Comparison of ENCODE assay signal across 22 cellular contexts in genomic region chr1:21355956-21356355, GRCh38.
DNase-seq lines count a peak whose midpoint lies in the region; ATAC-seq, FAIRE-seq and TF ChIP-seq lines count a peak whose summit lies in the region.
"Had no signal": no experiment of that assay in that cellular context is flagged by ENCODE, and none has a peak within 500 bp of the region (broad histone marks: within the 10 kb centered on the region; RNA-seq: fewer than 3 reads in every experiment).

No MANE protein-coding gene starts in this region.

- H3K9ac ChIP-seq in GM12878 (ENCODE audit: control insufficient read depth, insufficient read depth, low read length), result no peak overlapping the region

- no peaks in the 10 kb centered on the region for H3K4me1 Mint-ChIP-seq in activated T-cell treated with anti-CD3 and anti-CD28 coated beads, Interleukin-2, amount 50 U/mL, for 4 hours (ENCODE audit: low read depth)
- no peaks in the 10 kb centered on the region for H3K4me1 Mint-ChIP-seq in stimulated activated effector memory CD8-positive, alpha-beta T cell treated with anti-CD3 and anti-CD28 coated beads, Interleukin-12 subunit alpha, Interleukin-12 subunit beta, amount 100 ng/mL, for 72 hours

- no peak overlapping the region for H3K4me3 ChIP-seq in GM12878
- H3K4me3 ChIP-seq: right lobe of liver, SK-N-MC, tibial nerve had no signal

- in situ Hi-C loops in GM12878 (cut with MboI), result no loop called here

- RAD21 ChIA-PET in GM12878 (lab: Charles Lee; ENCODE audit: unreplicated experiment), result interaction anchor here (1.2 kb wide), 1 partner anchor 13 kb away, joined by 3 read pairs; no protein-coding TSS in a partner anchor

- DNase-seq in activated T-cell treated with anti-CD3 and anti-CD28 coated beads, Interleukin-2, amount 50 U/mL, for 4 hours, result no peak
- DNase-seq in activated T-cell treated with anti-CD3 and anti-CD28 coated beads for 4 hours (no peak), LoVo (ENCODE audit: low spot score) (peak; percentile 24), GM12878 (ENCODE audit: low read depth, low spot score) (no peak), dedifferentiated amniotic fluid mesenchymal stem cell (ENCODE audit: extremely low spot score) (no peak), NCI-H2029 (lab: John Stamatoyannopoulos, UW) (no peak), HTR-8/SVneo (ENCODE audit: insufficient read length, low spot score) (no peak)
- no peak for DNase-seq in stimulated activated effector memory CD8-positive, alpha-beta T cell treated with anti-CD3 and anti-CD28 coated beads, Interleukin-12 subunit alpha, Interleukin-12 subunit beta, amount 100 ng/mL, for 72 hours (ENCODE audit: low spot score in 2 of 2)
- DNase-seq: activated gamma-delta T cell; effector memory CD8-positive, alpha-beta T cell; GF-D8; KG1; naive thymus-derived CD8-positive, alpha-beta T cell; NCI-H2029 treated with DMSO at 0.1 percent for 48 hours; NCI-H446; right lobe of liver; stimulated activated naive CD4-positive, alpha-beta T cell had no signal

- WGBS in GM12878 (ENCODE audit: insufficient coverage, insufficient replicate concordance, low lambda C conversion rate, missing lambda C conversion rate), result 49% methylated on average over 6 of the region's 6 CpGs

- no peak for TF ChIP-seq EP300 in GM12878 (IDR thresholded peaks at IDR 0.05; ENCODE audit: borderline replicate concordance in 1 of 2, control insufficient read depth in 1 of 2, low read depth in 2 of 2, low read length in 2 of 2)

- intact Hi-C loops in GM12878 (cut with micrococcal nuclease; ENCODE audit: unreplicated experiment), result no loop called here

- H3K36me3 ChIP-seq in GM12878 (ENCODE audit: control insufficient read depth in 2 of 2, insufficient read depth in 2 of 2, low read length in 1 of 2), result no peaks in the 10 kb centered on the region
- H3K36me3 ChIP-seq: right lobe of liver, tibial nerve had no signal

- POLR2A ChIA-PET in GM12878 (lab: Charles Lee), result interaction anchor here (0.7 kb wide), 1 partner anchor 101 kb away, joined by 3 read pairs; no protein-coding TSS in a partner anchor

- no peak for TF ChIP-seq RAD21 in GM12878 (IDR thresholded peaks at IDR 0.05; ENCODE audit: insufficient read depth, low read depth, low read length)

- H3K27ac ChIP-seq in GM12878 (ENCODE audit: control insufficient read depth, insufficient read depth), result no peak overlapping the region
- H3K27ac ChIP-seq: C4-2B, right lobe of liver, SK-N-MC, tibial nerve, VCaP had no signal

- BruUV-seq in GM12878 (replicated peaks; lab: Mats Ljungman, UMichigan), result no TSS peak

- no peak for TF ChIP-seq CTCF in GM12878 (IDR thresholded peaks at IDR 0.05 in 2 of 3, conservative IDR thresholded peaks at IDR 0.05 in 1 of 3; ENCODE audit: control insufficient read depth in 2 of 3, extremely low read depth in 1 of 3, insufficient read depth in 1 of 3, low read depth in 3 of 3, low read length in 3 of 3)

- no peaks in the 10 kb centered on the region for H3K27me3 Mint-ChIP-seq in activated T-cell treated with anti-CD3 and anti-CD28 coated beads, Interleukin-2, amount 50 U/mL, for 4 hours (ENCODE audit: low read depth)
- H3K27me3 Mint-ChIP-seq: effector memory CD8-positive, alpha-beta T cell; naive thymus-derived CD8-positive, alpha-beta T cell had no signal

- CTCF ChIA-PET in GM12878 (lab: Yijun Ruan, JAX), result interaction anchor here (0.6 to 0.9 kb wide), 2 partner anchors 55 to 1376 kb away, joined by 3 read pairs; no protein-coding TSS in a partner anchor

- no peak for TF ChIP-seq POLR2A in GM12878 (IDR thresholded peaks at IDR 0.05; ENCODE audit: low read depth, low read length)

- no peaks in the 10 kb centered on the region for H3K9me3 ChIP-seq in GM12878 (replicated peaks; ENCODE audit: control insufficient read depth, insufficient read depth, low read length)
- H3K9me3 ChIP-seq: right lobe of liver, tibial nerve had no signal

- H3K9me3 Mint-ChIP-seq in activated T-cell treated with anti-CD3 and anti-CD28 coated beads, Interleukin-2, amount 50 U/mL, for 4 hours, result no peaks in the 10 kb centered on the region
- H3K9me3 Mint-ChIP-seq in stimulated activated effector memory CD8-positive, alpha-beta T cell treated with anti-CD3 and anti-CD28 coated beads, Interleukin-12 subunit alpha, Interleukin-12 subunit beta, amount 100 ng/mL, for 72 hours, result no peaks in the 10 kb centered on the region
- H3K9me3 Mint-ChIP-seq: effector memory CD8-positive, alpha-beta T cell; naive thymus-derived CD8-positive, alpha-beta T cell had no signal

- H3K27ac Mint-ChIP-seq in stimulated activated effector memory CD8-positive, alpha-beta T cell treated with anti-CD3 and anti-CD28 coated beads, Interleukin-12 subunit alpha, Interleukin-12 subunit beta, amount 100 ng/mL, for 72 hours, result peak overlapping the region; percentile 17
- H3K27ac Mint-ChIP-seq: effector memory CD8-positive, alpha-beta T cell had no signal

- no peaks in the 10 kb centered on the region for H3K36me3 Mint-ChIP-seq in activated T-cell treated with anti-CD3 and anti-CD28 coated beads, Interleukin-2, amount 50 U/mL, for 4 hours (ENCODE audit: insufficient read depth)
- H3K36me3 Mint-ChIP-seq in stimulated activated effector memory CD8-positive, alpha-beta T cell treated with anti-CD3 and anti-CD28 coated beads, Interleukin-12 subunit alpha, Interleukin-12 subunit beta, amount 100 ng/mL, for 72 hours, result no peaks in the 10 kb centered on the region
- H3K36me3 Mint-ChIP-seq: naive thymus-derived CD8-positive, alpha-beta T cell had no signal

- no peaks in the 10 kb centered on the region for H3K27me3 ChIP-seq in GM12878 (replicated peaks in 1 of 2; ENCODE audit: control insufficient read depth in 2 of 2, insufficient read depth in 2 of 2, low read length in 1 of 2)
- H3K27me3 ChIP-seq: right lobe of liver, tibial nerve had no signal

- H3K4me1 ChIP-seq in GM12878 (ENCODE audit: control insufficient read depth, insufficient read depth, low read length), result no peaks in the 10 kb centered on the region
- H3K4me1 ChIP-seq: right lobe of liver, tibial nerve had no signal

- SMC1A ChIA-PET in GM12878 (lab: Charles Lee; ENCODE audit: uncharacterized antibody, unreplicated experiment), result interaction anchor here (1.5 kb wide), 1 partner anchor 12 kb away, joined by 6 read pairs; no protein-coding TSS in a partner anchor

- no peak overlapping the region for H3K4me3 Mint-ChIP-seq in activated T-cell treated with anti-CD3 and anti-CD28 coated beads, Interleukin-2, amount 50 U/mL, for 4 hours
- no peak overlapping the region for H3K4me3 Mint-ChIP-seq in stimulated activated effector memory CD8-positive, alpha-beta T cell treated with anti-CD3 and anti-CD28 coated beads, Interleukin-12 subunit alpha, Interleukin-12 subunit beta, amount 100 ng/mL, for 72 hours
- H3K4me3 Mint-ChIP-seq: effector memory CD8-positive, alpha-beta T cell; naive thymus-derived CD8-positive, alpha-beta T cell had no signal

- no peak overlapping the region for H3K4me2 ChIP-seq in GM12878 (ENCODE audit: control insufficient read depth, insufficient read depth)

- no peaks in the 10 kb centered on the region for H3K79me2 ChIP-seq in GM12878 (ENCODE audit: control insufficient read depth, insufficient read depth, low read length)

- no peak for FAIRE-seq in GM12878 (lab: Jason Lieb, UNC)
- no peak for FAIRE-seq in HTR-8/SVneo (lab: Jason Lieb, UNC)
- FAIRE-seq: astrocyte had no signal

- ATAC-seq in activated T-cell treated with anti-CD3 and anti-CD28 coated beads, Interleukin-2, amount 50 U/mL, for 4 hours, result peak; percentile 90 to 94
- peak; percentile 34; the same call in 2 of the 3 replicates for ATAC-seq in GM12878
- ATAC-seq in stimulated activated effector memory CD8-positive, alpha-beta T cell treated with anti-CD3 and anti-CD28 coated beads, Interleukin-12 subunit alpha, Interleukin-12 subunit beta, amount 100 ng/mL, for 72 hours, result peak; percentile 82
- ATAC-seq: effector memory CD8-positive, alpha-beta T cell; naive thymus-derived CD8-positive, alpha-beta T cell had no signal

- H4K20me1 ChIP-seq in GM12878 (ENCODE audit: control insufficient read depth, insufficient read depth), result no peaks in the 10 kb centered on the region

- no peak overlapping the region for H2AFZ ChIP-seq in GM12878 (ENCODE audit: control insufficient read depth, low read depth, low read length)

TF ChIP-seq in GM12878, 131 proteins besides CTCF, POLR2A, EP300 and RAD21 (continues in another document):
- TF ChIP-seq RFX5 (IDR thresholded peaks at IDR 0.05; ENCODE audit: low read depth, low read length) (no peak), DPF2 (IDR thresholded peaks at IDR 0.05) (peak; percentile 46; the same call in 1 of the 2 replicates)
- TF ChIP-seq, protein P1, sequence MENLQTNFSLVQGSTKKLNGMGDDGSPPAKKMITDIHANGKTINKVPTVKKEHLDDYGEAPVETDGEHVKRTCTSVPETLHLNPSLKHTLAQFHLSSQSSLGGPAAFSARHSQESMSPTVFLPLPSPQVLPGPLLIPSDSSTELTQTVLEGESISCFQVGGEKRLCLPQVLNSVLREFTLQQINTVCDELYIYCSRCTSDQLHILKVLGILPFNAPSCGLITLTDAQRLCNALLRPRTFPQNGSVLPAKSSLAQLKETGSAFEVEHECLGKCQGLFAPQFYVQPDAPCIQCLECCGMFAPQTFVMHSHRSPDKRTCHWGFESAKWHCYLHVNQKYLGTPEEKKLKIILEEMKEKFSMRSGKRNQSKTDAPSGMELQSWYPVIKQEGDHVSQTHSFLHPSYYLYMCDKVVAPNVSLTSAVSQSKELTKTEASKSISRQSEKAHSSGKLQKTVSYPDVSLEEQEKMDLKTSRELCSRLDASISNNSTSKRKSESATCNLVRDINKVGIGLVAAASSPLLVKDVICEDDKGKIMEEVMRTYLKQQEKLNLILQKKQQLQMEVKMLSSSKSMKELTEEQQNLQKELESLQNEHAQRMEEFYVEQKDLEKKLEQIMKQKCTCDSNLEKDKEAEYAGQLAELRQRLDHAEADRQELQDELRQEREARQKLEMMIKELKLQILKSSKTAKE (IDR thresholded peaks at IDR 0.05; ENCODE audit: low read depth, poor library complexity, severe bottlenecking), result no peak

Comparison
In these comparisons a context has a peak if more than half of its experiments do, and no peak if none do; other contexts are left out.
1. ATAC-seq: peak in every context shown above with its lines; median percentile 92 in activated T-cell treated with anti-CD3 and anti-CD28 coated beads, Interleukin-2, amount 50 U/mL, for 4 hours; 82 in stimulated activated effector memory CD8-positive, alpha-beta T cell treated with anti-CD3 and anti-CD28 coated beads, Interleukin-12 subunit alpha, Interleukin-12 subunit beta, amount 100 ng/mL, for 72 hours; 34 in GM12878.